ENCODE assay signal across 17 cellular contexts in genomic region chr5:9437741-9438240, GRCh38.
DNase-seq lines count a peak whose midpoint lies in the region; ATAC-seq and TF ChIP-seq lines count a peak whose summit lies in the region.
"Had no signal": no experiment of that assay in that cellular context is flagged by ENCODE, and none has a peak within 500 bp of the region (broad histone marks: within the 10 kb centered on the region; RNA-seq: fewer than 3 reads in every experiment).

No MANE protein-coding gene starts in this region.

- H3K4me1 ChIP-seq in esophagus muscularis mucosa (peaks cover 0 to 9% (median 4%) of the 10 kb centered on the region in 4 donors), BE2C (no peaks in the 10 kb centered on the region)
- H3K4me1 ChIP-seq: parathyroid adenoma, stomach had no signal

- H3K27me3 ChIP-seq in esophagus muscularis mucosa = no peaks in the 10 kb centered on the region
- no peaks in the 10 kb centered on the region for H3K27me3 ChIP-seq in BE2C
- H3K27me3 ChIP-seq: heart right ventricle, stomach had no signal

- WGBS in esophagus muscularis mucosa = 75% methylated on average over 5 of the region's 5 CpGs

- H3K9me3 Mint-ChIP-seq in effector memory CD8-positive, alpha-beta T cell = peaks cover 5 to 25% of the 10 kb centered on the region in 2 donors

- H3K9me3 ChIP-seq in esophagus muscularis mucosa (no peaks in the 10 kb centered on the region), BE2C (no peaks in the 10 kb centered on the region)
- H3K9me3 ChIP-seq: heart right ventricle, stomach had no signal

- TF ChIP-seq CTCF in esophagus muscularis mucosa (IDR thresholded peaks at IDR 0.05) (no peak), BE2C (IDR thresholded peaks at IDR 0.05; ENCODE audit: low read depth, low read length) (no peak)

- TF ChIP-seq POLR2A in esophagus muscularis mucosa (IDR thresholded peaks at IDR 0.05; ENCODE audit: low read depth) = no peak

- H3K27me3 Mint-ChIP-seq in effector memory CD8-positive, alpha-beta T cell = no peaks in the 10 kb centered on the region
- H3K27me3 Mint-ChIP-seq: activated CD8-positive, alpha-beta memory T cell treated with anti-CD3 and anti-CD28 coated beads, Interleukin-2, amount 10 ng/mL, durations not matched to agents 7 days and 5 days; activated naive CD8-positive, alpha-beta T cell treated with anti-CD3 and anti-CD28 coated beads, Interleukin-2, amount 10 ng/mL, durations not matched to agents 7 days and 5 days; CD8-positive, alpha-beta memory T cell had no signal

- no peak overlapping the region for H3K4me3 Mint-ChIP-seq in effector memory CD8-positive, alpha-beta T cell
- H3K4me3 Mint-ChIP-seq: activated CD8-positive, alpha-beta memory T cell treated with anti-CD3 and anti-CD28 coated beads, Interleukin-2, amount 10 ng/mL, durations not matched to agents 7 days and 5 days; activated naive CD8-positive, alpha-beta T cell treated with anti-CD3 and anti-CD28 coated beads, Interleukin-2, amount 10 ng/mL, durations not matched to agents 7 days and 5 days; CD8-positive, alpha-beta memory T cell had no signal

- H3K4me3 ChIP-seq in esophagus muscularis mucosa (no peak overlapping the region), BE2C (ENCODE audit: low read depth, low read length) (no peak overlapping the region)
- H3K4me3 ChIP-seq: heart right ventricle, lung, stomach had no signal

- no peaks in the 10 kb centered on the region for H3K36me3 Mint-ChIP-seq in effector memory CD8-positive, alpha-beta T cell (ENCODE audit: insufficient read depth)
- H3K36me3 Mint-ChIP-seq: activated CD8-positive, alpha-beta memory T cell treated with anti-CD3 and anti-CD28 coated beads, Interleukin-2, amount 10 ng/mL, durations not matched to agents 7 days and 5 days; activated naive CD8-positive, alpha-beta T cell treated with anti-CD3 and anti-CD28 coated beads, Interleukin-2, amount 10 ng/mL, durations not matched to agents 7 days and 5 days; CD8-positive, alpha-beta memory T cell had no signal

- DNase-seq in EL (peak; percentile 92), MV-4-11 (lab: John Stamatoyannopoulos, UW) (peak; percentile 91), esophagus muscularis mucosa (ENCODE audit: extremely low spot score) (peak; percentile 74), pulmonary artery endothelial cell (ENCODE audit: low read depth, low spot score) (peak; percentile 4), NCI-H1694 treated with DMSO at 0.1 percent for 48 hours (lab: John Stamatoyannopoulos, UW) (no peak), NCI-H2227 treated with DMSO at 0.1 percent for 48 hours (lab: John Stamatoyannopoulos, UW) (no peak), BE2C (no peak)
- no peak for DNase-seq in effector memory CD8-positive, alpha-beta T cell
- DNase-seq: activated CD8-positive, alpha-beta memory T cell treated with anti-CD3 and anti-CD28 coated beads, Interleukin-2, amount 10 ng/mL, durations not matched to agents 7 days and 5 days; activated naive CD8-positive, alpha-beta T cell treated with anti-CD3 and anti-CD28 coated beads, Interleukin-2, amount 10 ng/mL, durations not matched to agents 7 days and 5 days; CD8-positive, alpha-beta memory T cell; heart right ventricle; NCI-H2171 treated with DMSO at 0.1 percent for 48 hours; stomach had no signal

- no peaks in the 10 kb centered on the region for H3K36me3 ChIP-seq in esophagus muscularis mucosa
- H3K36me3 ChIP-seq in BE2C = no peaks in the 10 kb centered on the region
- H3K36me3 ChIP-seq: stomach had no signal

- ATAC-seq in effector memory CD8-positive, alpha-beta T cell (replicated peaks) = no peak
- ATAC-seq: activated CD8-positive, alpha-beta memory T cell treated with anti-CD3 and anti-CD28 coated beads, Interleukin-2, amount 10 ng/mL, durations not matched to agents 7 days and 5 days had no signal

- H3K27ac ChIP-seq in esophagus muscularis mucosa (replicated peaks in 1 of 4) = no peak overlapping the region
- H3K27ac ChIP-seq: heart right ventricle, KMS-11, parathyroid adenoma had no signal

- no peak for TF ChIP-seq EP300 in esophagus muscularis mucosa (IDR thresholded peaks at IDR 0.05)

- intact Hi-C loops in esophagus muscularis mucosa (cut with DNase I) = no loop called here

- no peak overlapping the region for H3K27ac Mint-ChIP-seq in effector memory CD8-positive, alpha-beta T cell
- H3K27ac Mint-ChIP-seq: activated CD8-positive, alpha-beta memory T cell treated with anti-CD3 and anti-CD28 coated beads, Interleukin-2, amount 10 ng/mL, durations not matched to agents 7 days and 5 days; activated naive CD8-positive, alpha-beta T cell treated with anti-CD3 and anti-CD28 coated beads, Interleukin-2, amount 10 ng/mL, durations not matched to agents 7 days and 5 days had no signal

- H3K4me1 Mint-ChIP-seq in effector memory CD8-positive, alpha-beta T cell (ENCODE audit: low read depth in 2 of 2) = no peaks in the 10 kb centered on the region
- H3K4me1 Mint-ChIP-seq: activated CD8-positive, alpha-beta memory T cell treated with anti-CD3 and anti-CD28 coated beads, Interleukin-2, amount 10 ng/mL, durations not matched to agents 7 days and 5 days; activated naive CD8-positive, alpha-beta T cell treated with anti-CD3 and anti-CD28 coated beads, Interleukin-2, amount 10 ng/mL, durations not matched to agents 7 days and 5 days; CD8-positive, alpha-beta memory T cell had no signal

Comparison
In these comparisons a context has a peak if more than half of its experiments do, and no peak if none do; other contexts are left out.
1. DNase-seq: peak in EL (single experiment), MV-4-11 (single experiment), esophagus muscularis mucosa (single experiment) and pulmonary artery endothelial cell (single experiment); none in NCI-H1694 treated with DMSO at 0.1 percent for 48 hours (single experiment), NCI-H2227 treated with DMSO at 0.1 percent for 48 hours (single experiment), effector memory CD8-positive, alpha-beta T cell (0 of 3) and BE2C (single experiment).